Comparison of ENCODE assay signal across 18 cellular contexts in the genomic region with DNA sequence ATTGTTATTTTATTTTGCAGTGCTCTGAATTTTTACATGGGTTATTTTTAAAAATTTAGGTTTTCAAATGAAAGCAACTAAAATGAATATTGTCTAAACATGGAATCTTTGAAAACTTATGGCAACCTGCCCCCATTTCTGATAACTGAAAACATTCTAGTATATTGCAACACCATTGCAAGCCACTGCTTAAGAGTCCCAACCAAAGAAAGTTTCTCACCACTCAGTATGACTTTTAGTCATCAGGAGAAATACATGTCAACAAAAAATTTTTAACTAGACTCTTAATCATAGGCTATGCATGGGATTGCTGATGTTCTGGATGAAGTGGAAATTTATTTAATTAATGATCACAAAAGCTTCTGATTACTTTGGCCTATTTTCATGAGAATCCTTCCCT.
DNase-seq lines count a peak whose midpoint lies in the region; ATAC-seq and TF ChIP-seq lines count a peak whose summit lies in the region.
"Had no signal": no experiment of that assay in that cellular context is flagged by ENCODE, and none has a peak within 500 bp of the region (broad histone marks: within the 10 kb centered on the region; RNA-seq: fewer than 3 reads in every experiment).

No MANE protein-coding gene starts in this region.

- H3K79me2 ChIP-seq in GM23248 (ENCODE audit: insufficient read depth): no peaks in the 10 kb centered on the region
- no peaks in the 10 kb centered on the region for H3K79me2 ChIP-seq in PC-3 (ENCODE audit: low read length)

- H3K9ac ChIP-seq in GM23248 (no peak overlapping the region), PC-3 (ENCODE audit: low read length) (no peak overlapping the region)

- H3K4me3 ChIP-seq in GM23248: no peak overlapping the region
- H3K4me3 ChIP-seq in PC-3 (ENCODE audit: low read length): no peak overlapping the region
- H3K4me3 ChIP-seq: colonic mucosa had no signal

- POLR2A ChIA-PET in PC-3 (lab: Charles Lee; ENCODE audit: unreplicated experiment): no interaction called here

- ATAC-seq in PC-3: no peak; the same call in 1 of the 2 replicates
- ATAC-seq in activated T-helper 17 cell treated with anti-CD3 and anti-CD28 coated beads, Interleukin-2, amount 50 U/mL, for 72 hours (replicated peaks): no peak
- no peak for ATAC-seq in HG02852 (IDR thresholded peaks at IDR 0.05; ENCODE audit: unreplicated experiment)
- ATAC-seq: Right ventricle myocardium inferior had no signal

- no peak overlapping the region for H3K4me3 Mint-ChIP-seq in nephron
- H3K4me3 Mint-ChIP-seq in activated T-helper 17 cell treated with anti-CD3 and anti-CD28 coated beads, Interleukin-2, amount 50 U/mL, for 72 hours: no peak overlapping the region
- no peak overlapping the region for H3K4me3 Mint-ChIP-seq in type B pancreatic cell
- H3K4me3 Mint-ChIP-seq: endodermal cell; stimulated activated naive CD8-positive, alpha-beta T cell treated with anti-CD3 and anti-CD28 coated beads, Interleukin-15, Interleukin-2, amounts not matched to agents 100 ng/mL and 50 ng/mL, for 24 hours had no signal

- peaks cover 19% of the 10 kb centered on the region for H3F3A ChIP-seq in GM23248 (ENCODE audit: insufficient read depth)
- H3F3A ChIP-seq in PC-3 (ENCODE audit: low read length, unreplicated experiment): peaks cover 8% of the 10 kb centered on the region

- no peaks in the 10 kb centered on the region for H3K9me3 Mint-ChIP-seq in nephron
- no peaks in the 10 kb centered on the region for H3K9me3 Mint-ChIP-seq in activated T-helper 17 cell treated with anti-CD3 and anti-CD28 coated beads, Interleukin-2, amount 50 U/mL, for 72 hours
- peaks cover 5% of the 10 kb centered on the region for H3K9me3 Mint-ChIP-seq in type B pancreatic cell
- H3K9me3 Mint-ChIP-seq: endodermal cell; stimulated activated naive CD8-positive, alpha-beta T cell treated with anti-CD3 and anti-CD28 coated beads, Interleukin-15, Interleukin-2, amounts not matched to agents 100 ng/mL and 50 ng/mL, for 24 hours had no signal

- H3K36me3 ChIP-seq in GM23248 (ENCODE audit: low read depth): no peaks in the 10 kb centered on the region
- H3K36me3 ChIP-seq in PC-3 (ENCODE audit: low read depth, low read length): no peaks in the 10 kb centered on the region
- H3K36me3 ChIP-seq: colonic mucosa had no signal

- H3K4me1 Mint-ChIP-seq in nephron (no peaks in the 10 kb centered on the region), type B pancreatic cell (ENCODE audit: unreplicated experiment) (peaks cover 8% of the 10 kb centered on the region)
- peaks cover 7% of the 10 kb centered on the region for H3K4me1 Mint-ChIP-seq in activated T-helper 17 cell treated with anti-CD3 and anti-CD28 coated beads, Interleukin-2, amount 50 U/mL, for 72 hours
- H3K4me1 Mint-ChIP-seq: endodermal cell had no signal

- H3K4me1 ChIP-seq in GM23248 (ENCODE audit: insufficient read depth): peaks cover 34% of the 10 kb centered on the region
- H3K4me1 ChIP-seq in PC-3 (ENCODE audit: insufficient read depth, low read length): peaks cover 23% of the 10 kb centered on the region
- H3K4me1 ChIP-seq: colonic mucosa had no signal

- in situ Hi-C loops in GM23248 (cut with MboI): no loop called here

- peak; percentile 70 for DNase-seq in GM23248
- peak; percentile 49 for DNase-seq in PC-3
- DNase-seq in fibroblast of gingiva (ENCODE audit: low read depth): peak; percentile 48
- DNase-seq in type B pancreatic cell (ENCODE audit: extremely low spot score, unreplicated experiment): no peak
- no peak for DNase-seq in NCI-H1694 (lab: John Stamatoyannopoulos, UW)
- DNase-seq: activated naive CD4-positive, alpha-beta T cell treated with anti-CD3 and anti-CD28 coated beads, Interleukin-2, amount 50 U/mL, for 16 hours; activated T-cell treated with anti-CD3 and anti-CD28 coated beads, Interleukin-2, amount 50 U/mL, for 48 hours; colonic mucosa; DMS79 treated with DMSO at 0.1 percent for 48 hours; endodermal cell; NCI-H526 treated with DMSO at 0.1 percent for 48 hours; stimulated activated CD4-positive, alpha-beta T cell treated with anti-CD3 and anti-CD28 coated beads, Interleukin-4, amount 100 ng/mL, for 1 hour; trophoblast cell had no signal

- H3K9me2 ChIP-seq in GM23248 (ENCODE audit: insufficient read depth): no peaks in the 10 kb centered on the region
- H3K9me2 ChIP-seq in PC-3 (replicated peaks; ENCODE audit: low read length): no peaks in the 10 kb centered on the region; the same call in 1 of the 2 replicates

- H3K27ac ChIP-seq in GM23248 (no peak overlapping the region), PC-3 (ENCODE audit: low read length) (no peak overlapping the region)
- H3K27ac ChIP-seq: colonic mucosa had no signal

- TF ChIP-seq CTCF in PC-3 (conservative IDR thresholded peaks at IDR 0.05; ENCODE audit: low read depth, low read length) (no peak), nephron (IDR thresholded peaks at IDR 0.05; ENCODE audit: unreplicated experiment in 3 of 3) (no peak), type B pancreatic cell (conservative IDR thresholded peaks at IDR 0.05) (no peak)

- H4K20me1 ChIP-seq in GM23248 (ENCODE audit: insufficient read depth): no peaks in the 10 kb centered on the region
- H4K20me1 ChIP-seq in PC-3 (ENCODE audit: low read length): no peaks in the 10 kb centered on the region

- no peak overlapping the region for H3K4me2 ChIP-seq in GM23248 (ENCODE audit: unreplicated experiment)
- H3K4me2 ChIP-seq in PC-3 (ENCODE audit: low read length): no peak overlapping the region

- H3K36me3 Mint-ChIP-seq in nephron (ENCODE audit: low read depth) (no peaks in the 10 kb centered on the region), type B pancreatic cell (no peaks in the 10 kb centered on the region)
- no peaks in the 10 kb centered on the region for H3K36me3 Mint-ChIP-seq in activated T-helper 17 cell treated with anti-CD3 and anti-CD28 coated beads, Interleukin-2, amount 50 U/mL, for 72 hours (ENCODE audit: low read depth)

- H2AFZ ChIP-seq in GM23248 (no peak overlapping the region), PC-3 (ENCODE audit: low read length) (no peak overlapping the region)

- H3K27me3 ChIP-seq in GM23248 (replicated peaks; ENCODE audit: insufficient read depth) (no peaks in the 10 kb centered on the region), PC-3 (ENCODE audit: low read length) (no peaks in the 10 kb centered on the region)
- H3K27me3 ChIP-seq: colonic mucosa had no signal

- BruUV-seq in PC-3 (replicated peaks; lab: Mats Ljungman, UMichigan): no TSS peak

- peak overlapping the region in 2 of 3 experiments; percentile 2 to 21 for H3K27ac Mint-ChIP-seq in nephron
- no peak overlapping the region for H3K27ac Mint-ChIP-seq in activated T-helper 17 cell treated with anti-CD3 and anti-CD28 coated beads, Interleukin-2, amount 50 U/mL, for 72 hours
- no peak overlapping the region for H3K27ac Mint-ChIP-seq in type B pancreatic cell
- H3K27ac Mint-ChIP-seq: endodermal cell; stimulated activated naive CD8-positive, alpha-beta T cell treated with anti-CD3 and anti-CD28 coated beads, Interleukin-15, Interleukin-2, amounts not matched to agents 100 ng/mL and 50 ng/mL, for 24 hours had no signal

- CTCF ChIA-PET in PC-3 (lab: Charles Lee): no interaction called here

- intact Hi-C loops in PC-3 (cut with micrococcal nuclease): no loop called here

- H3K27me3 Mint-ChIP-seq in nephron (ENCODE audit: low read depth): no peaks in the 10 kb centered on the region
- no peaks in the 10 kb centered on the region for H3K27me3 Mint-ChIP-seq in activated T-helper 17 cell treated with anti-CD3 and anti-CD28 coated beads, Interleukin-2, amount 50 U/mL, for 72 hours
- H3K27me3 Mint-ChIP-seq in type B pancreatic cell: no peaks in the 10 kb centered on the region
- H3K27me3 Mint-ChIP-seq: stimulated activated naive CD8-positive, alpha-beta T cell treated with anti-CD3 and anti-CD28 coated beads, Interleukin-15, Interleukin-2, amounts not matched to agents 100 ng/mL and 50 ng/mL, for 24 hours had no signal

- H3K9me3 ChIP-seq in GM23248 (ENCODE audit: low read depth): no peaks in the 10 kb centered on the region
- no peaks in the 10 kb centered on the region; the same call in 1 of the 2 replicates for H3K9me3 ChIP-seq in PC-3 (ENCODE audit: low read length)
- H3K9me3 ChIP-seq: colonic mucosa had no signal

Comparison
In these comparisons a context has a peak if more than half of its experiments do, and no peak if none do; other contexts are left out.
1. DNase-seq: peak in GM23248 (single experiment), PC-3 (single experiment) and fibroblast of gingiva (single experiment); none in type B pancreatic cell (single experiment) and NCI-H1694 (single experiment).
2. H3K27ac Mint-ChIP-seq: peak in nephron (2 of 3); none in activated T-helper 17 cell treated with anti-CD3 and anti-CD28 coated beads, Interleukin-2, amount 50 U/mL, for 72 hours (single experiment) and type B pancreatic cell (single experiment).